1 cellular context compared by ENCODE assay signal in genomic region chr2:105625632-105626031, GRCh38.
TF ChIP-seq lines count a peak whose summit lies in the region.

No MANE protein-coding gene starts in this region.

TF ChIP-seq in GM23338, 12 proteins besides CTCF, POLR2A, EP300 and RAD21 (continued from another document):
- TF ChIP-seq REST (IDR thresholded peaks at IDR 0.05; ENCODE audit: unreplicated experiment): no peak
- TF ChIP-seq JUNB (IDR thresholded peaks at IDR 0.05; ENCODE audit: unreplicated experiment): no peak
- no peak for TF ChIP-seq STAT1 (IDR thresholded peaks at IDR 0.05; ENCODE audit: unreplicated experiment)
- no peak for TF ChIP-seq CREB1 (CRISPR knock-in tag; IDR thresholded peaks at IDR 0.05; ENCODE audit: low read depth)
